Comparison of ENCODE assay signal across 1 cellular context in the genomic region with DNA sequence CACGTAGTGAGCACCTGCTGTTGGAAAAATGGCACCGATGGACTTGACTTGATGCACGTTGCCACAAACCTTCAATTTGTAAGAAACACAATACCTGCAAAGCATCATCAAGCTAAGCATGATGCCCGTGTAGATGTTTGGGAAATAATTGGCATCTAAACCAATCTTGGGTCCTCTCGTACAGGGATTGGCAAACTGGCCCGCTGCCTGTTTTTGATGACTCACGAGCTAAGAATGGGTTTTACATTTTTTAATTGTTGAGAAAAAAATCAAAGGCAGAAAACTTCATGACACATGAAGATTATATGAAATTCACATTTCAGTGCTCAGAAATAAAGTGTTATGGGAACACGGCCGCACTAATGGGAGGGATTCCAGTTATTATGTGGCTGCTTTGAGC.
A peak's percentile ranks its signal among the peaks of the same experiment; 100 is the strongest.
TF ChIP-seq lines count a peak whose summit lies in the region.

No MANE protein-coding gene starts in this region.

TF ChIP-seq in HCT116, 20 proteins besides CTCF, POLR2A, EP300 and RAD21 (continued from another document):
- TF ChIP-seq, protein P1, sequence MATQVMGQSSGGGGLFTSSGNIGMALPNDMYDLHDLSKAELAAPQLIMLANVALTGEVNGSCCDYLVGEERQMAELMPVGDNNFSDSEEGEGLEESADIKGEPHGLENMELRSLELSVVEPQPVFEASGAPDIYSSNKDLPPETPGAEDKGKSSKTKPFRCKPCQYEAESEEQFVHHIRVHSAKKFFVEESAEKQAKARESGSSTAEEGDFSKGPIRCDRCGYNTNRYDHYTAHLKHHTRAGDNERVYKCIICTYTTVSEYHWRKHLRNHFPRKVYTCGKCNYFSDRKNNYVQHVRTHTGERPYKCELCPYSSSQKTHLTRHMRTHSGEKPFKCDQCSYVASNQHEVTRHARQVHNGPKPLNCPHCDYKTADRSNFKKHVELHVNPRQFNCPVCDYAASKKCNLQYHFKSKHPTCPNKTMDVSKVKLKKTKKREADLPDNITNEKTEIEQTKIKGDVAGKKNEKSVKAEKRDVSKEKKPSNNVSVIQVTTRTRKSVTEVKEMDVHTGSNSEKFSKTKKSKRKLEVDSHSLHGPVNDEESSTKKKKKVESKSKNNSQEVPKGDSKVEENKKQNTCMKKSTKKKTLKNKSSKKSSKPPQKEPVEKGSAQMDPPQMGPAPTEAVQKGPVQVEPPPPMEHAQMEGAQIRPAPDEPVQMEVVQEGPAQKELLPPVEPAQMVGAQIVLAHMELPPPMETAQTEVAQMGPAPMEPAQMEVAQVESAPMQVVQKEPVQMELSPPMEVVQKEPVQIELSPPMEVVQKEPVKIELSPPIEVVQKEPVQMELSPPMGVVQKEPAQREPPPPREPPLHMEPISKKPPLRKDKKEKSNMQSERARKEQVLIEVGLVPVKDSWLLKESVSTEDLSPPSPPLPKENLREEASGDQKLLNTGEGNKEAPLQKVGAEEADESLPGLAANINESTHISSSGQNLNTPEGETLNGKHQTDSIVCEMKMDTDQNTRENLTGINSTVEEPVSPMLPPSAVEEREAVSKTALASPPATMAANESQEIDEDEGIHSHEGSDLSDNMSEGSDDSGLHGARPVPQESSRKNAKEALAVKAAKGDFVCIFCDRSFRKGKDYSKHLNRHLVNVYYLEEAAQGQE (IDR thresholded peaks at IDR 0.05; ENCODE audit: low read depth) = no peak
- TF ChIP-seq EZH2phosphoT487 (IDR thresholded peaks at IDR 0.05; ENCODE audit: borderline replicate concordance) = no peak
- TF ChIP-seq, protein P2, sequence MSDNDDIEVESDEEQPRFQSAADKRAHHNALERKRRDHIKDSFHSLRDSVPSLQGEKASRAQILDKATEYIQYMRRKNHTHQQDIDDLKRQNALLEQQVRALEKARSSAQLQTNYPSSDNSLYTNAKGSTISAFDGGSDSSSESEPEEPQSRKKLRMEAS (IDR thresholded peaks at IDR 0.05) = no peak
- peak; percentile 54 for TF ChIP-seq FOSL1 (IDR thresholded peaks at IDR 0.05; ENCODE audit: low read depth)
- TF ChIP-seq EGR1 (IDR thresholded peaks at IDR 0.05; ENCODE audit: low read depth) = no peak
- TF ChIP-seq, protein P3, sequence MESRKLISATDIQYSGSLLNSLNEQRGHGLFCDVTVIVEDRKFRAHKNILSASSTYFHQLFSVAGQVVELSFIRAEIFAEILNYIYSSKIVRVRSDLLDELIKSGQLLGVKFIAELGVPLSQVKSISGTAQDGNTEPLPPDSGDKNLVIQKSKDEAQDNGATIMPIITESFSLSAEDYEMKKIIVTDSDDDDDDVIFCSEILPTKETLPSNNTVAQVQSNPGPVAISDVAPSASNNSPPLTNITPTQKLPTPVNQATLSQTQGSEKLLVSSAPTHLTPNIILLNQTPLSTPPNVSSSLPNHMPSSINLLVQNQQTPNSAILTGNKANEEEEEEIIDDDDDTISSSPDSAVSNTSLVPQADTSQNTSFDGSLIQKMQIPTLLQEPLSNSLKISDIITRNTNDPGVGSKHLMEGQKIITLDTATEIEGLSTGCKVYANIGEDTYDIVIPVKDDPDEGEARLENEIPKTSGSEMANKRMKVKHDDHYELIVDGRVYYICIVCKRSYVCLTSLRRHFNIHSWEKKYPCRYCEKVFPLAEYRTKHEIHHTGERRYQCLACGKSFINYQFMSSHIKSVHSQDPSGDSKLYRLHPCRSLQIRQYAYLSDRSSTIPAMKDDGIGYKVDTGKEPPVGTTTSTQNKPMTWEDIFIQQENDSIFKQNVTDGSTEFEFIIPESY (IDR thresholded peaks at IDR 0.05; ENCODE audit: extremely low read depth, insufficient replicate concordance, low read length) = no peak
